12 cellular contexts compared by ENCODE assay signal in genomic region chr10:3877092-3878000, GRCh38.
DNase-seq lines count a peak whose midpoint lies in the region; ATAC-seq, FAIRE-seq and TF ChIP-seq lines count a peak whose summit lies in the region.
"Had no signal": no experiment of that assay in that cellular context is flagged by ENCODE, and none has a peak within 500 bp of the region (broad histone marks: within the 10 kb centered on the region; RNA-seq: fewer than 3 reads in every experiment).

No MANE protein-coding gene starts in this region.

- no peaks in the 10 kb centered on the region for H3K79me2 ChIP-seq in endothelial cell of umbilical vein (ENCODE audit: control insufficient read depth, insufficient read depth, low read length)

- H3K27me3 Mint-ChIP-seq in activated T-cell treated with anti-CD3 and anti-CD28 coated beads, Interleukin-2, amount 50 U/mL, for 72 hours (ENCODE audit: low read depth) = no peaks in the 10 kb centered on the region
- no peaks in the 10 kb centered on the region for H3K27me3 Mint-ChIP-seq in type B pancreatic cell

- peaks cover 2 to 3% of the 10 kb centered on the region in 2 donors for H3K9me3 Mint-ChIP-seq in activated T-cell treated with anti-CD3 and anti-CD28 coated beads, Interleukin-2, amount 50 U/mL, for 72 hours
- peaks cover 9% of the 10 kb centered on the region for H3K9me3 Mint-ChIP-seq in type B pancreatic cell

- TF ChIP-seq POLR2A in endothelial cell of umbilical vein (IDR thresholded peaks at IDR 0.05; ENCODE audit: low read depth, low read length) (no peak), spleen (IDR thresholded peaks at IDR 0.05) (no peak)

- POLR2A ChIA-PET in endothelial cell of umbilical vein (lab: Charles Lee) = no interaction called here

- no peak for DNase-seq in activated T-cell treated with anti-CD3 and anti-CD28 coated beads, Interleukin-2, amount 50 U/mL, for 72 hours
- DNase-seq in activated T-cell treated with anti-CD3 and anti-CD28 coated beads, Interleukin-2, amount 50 U/mL, for 1 hour = no peak
- peak; percentile 49 for DNase-seq in RPMI7951 (ENCODE audit: low read depth)
- DNase-seq in endothelial cell of umbilical vein (ENCODE audit: low read depth, low spot score) = peak; percentile 43
- DNase-seq in spleen = no peak
- DNase-seq in NCI-H510A treated with DMSO at 0.1 percent for 48 hours (lab: John Stamatoyannopoulos, UW) = no peak
- DNase-seq in type B pancreatic cell (ENCODE audit: extremely low spot score, unreplicated experiment) = no peak
- DNase-seq: erythroblast, NCI-H2029 had no signal

- H3K4me1 ChIP-seq in endothelial cell of umbilical vein (ENCODE audit: control insufficient read depth, extremely low read depth, insufficient read depth, low read length) (peaks cover 13% of the 10 kb centered on the region), spleen (peaks cover 22 to 57% (median 51%) of the 10 kb centered on the region in 6 donors)

- no peaks in the 10 kb centered on the region for H3K9me1 ChIP-seq in endothelial cell of umbilical vein (replicated peaks; ENCODE audit: control insufficient read depth, extremely low read depth, insufficient read depth, low read length)

- BruUV-seq in endothelial cell of umbilical vein (replicated peaks; lab: Mats Ljungman, UMichigan) = no TSS peak

- CTCF ChIA-PET in endothelial cell of umbilical vein (lab: Charles Lee) = interaction anchor here (0.6 to 0.9 kb wide), 4 partner anchors 12 to 251 kb away, joined by 3 read pairs; no protein-coding TSS in a partner anchor

- peak overlapping the region in 2 of 3 experiments; percentile 16 to 18 for H3K4me3 ChIP-seq in endothelial cell of umbilical vein (replicated peaks in 1 of 3; ENCODE audit: insufficient read depth in 1 of 3, low read depth in 1 of 3, low read length in 3 of 3)
- H3K4me3 ChIP-seq in spleen = peak overlapping the region in 1 of 8 donors; percentile 44

- peak overlapping the region in 1 of 2 donors; percentile 89 for H3K4me3 Mint-ChIP-seq in activated T-cell treated with anti-CD3 and anti-CD28 coated beads, Interleukin-2, amount 50 U/mL, for 72 hours
- H3K4me3 Mint-ChIP-seq in type B pancreatic cell = no peak overlapping the region

- H3K36me3 ChIP-seq in endothelial cell of umbilical vein (ENCODE audit: control insufficient read depth in 2 of 2, extremely low read depth in 1 of 2, insufficient read depth in 2 of 2, low read length in 2 of 2) (no peaks in the 10 kb centered on the region), spleen (no peaks in the 10 kb centered on the region)

- H3K9ac ChIP-seq in endothelial cell of umbilical vein (replicated peaks; ENCODE audit: extremely low read depth, insufficient read depth, low read length) = peak overlapping the region; percentile 40

- no peak for ATAC-seq in activated T-cell treated with anti-CD3 and anti-CD28 coated beads, Interleukin-2, amount 50 U/mL, for 72 hours (replicated peaks in 1 of 2)
- ATAC-seq in GM21723 (IDR thresholded peaks at IDR 0.05; ENCODE audit: unreplicated experiment) = no peak
- ATAC-seq: activated CD4-positive, CD25-positive, alpha-beta regulatory T cell treated with anti-CD3 and anti-CD28 coated beads, Interleukin-2, amount 50 U/mL, for 24 hours had no signal

- H2AFZ ChIP-seq in endothelial cell of umbilical vein (ENCODE audit: low read depth, low read length) = peak overlapping the region; percentile 58

- peak overlapping the region; percentile 86 for H3K27ac Mint-ChIP-seq in activated T-cell treated with anti-CD3 and anti-CD28 coated beads, Interleukin-2, amount 50 U/mL, for 72 hours
- no peak overlapping the region for H3K27ac Mint-ChIP-seq in type B pancreatic cell

- peaks cover 70% of the 10 kb centered on the region for H3K4me1 Mint-ChIP-seq in activated T-cell treated with anti-CD3 and anti-CD28 coated beads, Interleukin-2, amount 50 U/mL, for 72 hours (ENCODE audit: low read depth)
- peaks cover 15% of the 10 kb centered on the region for H3K4me1 Mint-ChIP-seq in type B pancreatic cell (ENCODE audit: unreplicated experiment)

- H3K9me3 ChIP-seq in endothelial cell of umbilical vein (replicated peaks; ENCODE audit: control insufficient read depth, insufficient read depth, low read length) (no peaks in the 10 kb centered on the region), spleen (no peaks in the 10 kb centered on the region)

- intact Hi-C loops in endothelial cell of umbilical vein (cut with micrococcal nuclease) = no loop called here
- intact Hi-C loops in spleen (cut with DNase I; ENCODE audit: low total_unique reads) = no loop called here

- peak; percentile 93 for FAIRE-seq in endothelial cell of umbilical vein (lab: Jason Lieb, UNC)

- TF ChIP-seq CTCF in endothelial cell of umbilical vein (IDR thresholded peaks at IDR 0.05; ENCODE audit: extremely low read depth in 1 of 2, insufficient read depth in 1 of 2, low read depth in 1 of 2, low read length in 2 of 2) = no peak
- TF ChIP-seq CTCF in spleen (IDR thresholded peaks at IDR 0.05 in 8 of 11, conservative IDR thresholded peaks at IDR 0.05 in 3 of 11) = no peak
- no peak for TF ChIP-seq CTCF in type B pancreatic cell (conservative IDR thresholded peaks at IDR 0.05)

- H3K27ac ChIP-seq in endothelial cell of umbilical vein (ENCODE audit: insufficient read depth, low read depth, low read length) (peak overlapping the region; percentile 57), spleen (peak overlapping the region in 7 of 8 donors; percentile 45 to 84 (median 63))
- H3K27ac ChIP-seq: RWPE1 had no signal

- H3K27me3 ChIP-seq in endothelial cell of umbilical vein (ENCODE audit: control insufficient read depth in 2 of 2, insufficient read depth in 2 of 2, low read length in 2 of 2) = no peaks in the 10 kb centered on the region
- H3K27me3 ChIP-seq in spleen (replicated peaks in 1 of 7) = no peaks in the 10 kb centered on the region

- H3K4me2 ChIP-seq in endothelial cell of umbilical vein (ENCODE audit: insufficient read depth, low read length) = peak overlapping the region; percentile 81

- no peaks in the 10 kb centered on the region for H4K20me1 ChIP-seq in endothelial cell of umbilical vein (replicated peaks; ENCODE audit: control insufficient read depth, extremely low read depth, insufficient read depth, low read length)

- dilution Hi-C loops in endothelial cell of umbilical vein (cut with MboI; ENCODE audit: extremely low pct_ligation_motif_present, low sequenced_read_pairs) = no loop called here

- WGBS in spleen, 5 donors = 41 to 75% (median 51%) methylated on average over 4 of the region's 4 CpGs

- peaks cover 0 to 5% of the 10 kb centered on the region in 2 donors for H3K36me3 Mint-ChIP-seq in activated T-cell treated with anti-CD3 and anti-CD28 coated beads, Interleukin-2, amount 50 U/mL, for 72 hours (ENCODE audit: insufficient read depth in 2 of 2)
- peaks cover 4% of the 10 kb centered on the region for H3K36me3 Mint-ChIP-seq in type B pancreatic cell

TF ChIP-seq in endothelial cell of umbilical vein, 7 proteins besides CTCF, POLR2A, EP300 and RAD21:
- TF ChIP-seq POLR2AphosphoS5 (IDR thresholded peaks at IDR 0.05; ENCODE audit: insufficient read depth, low read depth, low read length) (no peak), FOS (IDR thresholded peaks at IDR 0.05; ENCODE audit: borderline replicate concordance, insufficient read depth, low read length) (peak; percentile 75)
TF ChIP-seq in endothelial cell of umbilical vein: peak in this region for 1.

Comparison
In these comparisons a context has a peak if more than half of its experiments do, and no peak if none do; other contexts are left out.
1. DNase-seq: peak in RPMI7951 (single experiment) and endothelial cell of umbilical vein (single experiment); none in activated T-cell treated with anti-CD3 and anti-CD28 coated beads, Interleukin-2, amount 50 U/mL, for 72 hours (0 of 2), activated T-cell treated with anti-CD3 and anti-CD28 coated beads, Interleukin-2, amount 50 U/mL, for 1 hour (single experiment), spleen (single experiment), NCI-H510A treated with DMSO at 0.1 percent for 48 hours (single experiment) and type B pancreatic cell (single experiment).